In the genomic region with DNA sequence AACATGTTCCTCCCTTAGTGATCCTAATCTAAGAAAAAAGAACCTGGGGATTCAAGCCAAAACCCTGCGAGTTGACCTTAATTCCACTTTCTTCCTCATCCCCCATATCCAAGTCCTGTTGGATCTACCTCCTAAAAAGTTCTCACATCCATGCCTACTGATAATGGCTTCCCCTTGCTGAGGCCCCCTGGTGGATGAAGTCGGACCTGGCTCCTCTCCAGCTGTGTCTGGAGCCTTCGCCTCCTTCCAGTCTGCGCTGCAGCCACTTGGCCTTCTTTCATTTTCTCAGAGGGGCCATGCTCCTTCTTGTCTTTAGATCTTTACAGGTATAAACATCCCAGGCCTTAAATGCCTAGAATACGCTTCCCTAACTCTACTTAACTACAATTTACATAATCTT, we compare ENCODE assay signal across 9 cellular contexts. TPM values are rescaled to one million over a fixed set of nuclear protein-coding genes. Genes with fewer than 3 reads are reported as not detected.
DNase-seq lines count a peak whose midpoint lies in the region; ATAC-seq and TF ChIP-seq lines count a peak whose summit lies in the region.
"Had no signal": no experiment of that assay in that cellular context is flagged by ENCODE, and none has a peak within 500 bp of the region (broad histone marks: within the 10 kb centered on the region; RNA-seq: fewer than 3 reads in every experiment).

No MANE protein-coding gene starts in this region.

- intact Hi-C loops in mucosa of descending colon (cut with DNase I, micrococcal nuclease) = no loop called here

- DNase-seq in AG08395 (ENCODE audit: low spot score) = peak; percentile 20
- no peak for DNase-seq in GM12864 (ENCODE audit: low read depth)
- peak; percentile 52 for DNase-seq in NB4 (ENCODE audit: low read depth)
- peak; percentile 7 to 43 for DNase-seq in cardiac fibroblast (ENCODE audit: low read depth in 2 of 2)
- DNase-seq in mucosa of descending colon = peak in 2 of 3 donors; percentile 73 to 77
- no peak for DNase-seq in foreskin melanocyte
- DNase-seq in activated T-cell treated with anti-CD3 and anti-CD28 coated beads, Interleukin-2, amount 50 U/mL, for 24 hours = no peak

- H3K36me3 ChIP-seq in mucosa of descending colon (ENCODE audit: low read depth) = no peaks in the 10 kb centered on the region

- no peaks in the 10 kb centered on the region for H3K9me3 ChIP-seq in mucosa of descending colon

- no peak overlapping the region for H3K4me3 Mint-ChIP-seq in activated T-cell treated with anti-CD3 and anti-CD28 coated beads, Interleukin-2, amount 50 U/mL, for 24 hours
- H3K4me3 Mint-ChIP-seq: dendritic cell treated with granulocyte-macrophage colony-stimulating factor and Interleukin-4, amounts not matched to agents 40 ng/mL and 50 ng/mL, for 4 days had no signal

- no peak overlapping the region for H3K4me3 ChIP-seq in GM12864 (ENCODE audit: low read depth, low read length)
- no peak overlapping the region for H3K4me3 ChIP-seq in NB4 (ENCODE audit: low read depth, low read length)
- H3K4me3 ChIP-seq in cardiac fibroblast (replicated peaks in 1 of 2; ENCODE audit: low read depth in 2 of 2, low read length in 2 of 2) = no peak overlapping the region
- H3K4me3 ChIP-seq in mucosa of descending colon = no peak overlapping the region

- TF ChIP-seq CTCF in GM12864 (IDR thresholded peaks at IDR 0.05; ENCODE audit: low read depth, low read length, missing control alignments) = peak; percentile 81
- peak; percentile 90 for TF ChIP-seq CTCF in NB4 (IDR thresholded peaks at IDR 0.05; ENCODE audit: low read depth, low read length)
- peak; percentile 47 for TF ChIP-seq CTCF in cardiac fibroblast (IDR thresholded peaks at IDR 0.05; ENCODE audit: low read depth, low read length)
- TF ChIP-seq CTCF in mucosa of descending colon (IDR thresholded peaks at IDR 0.05) = peak; percentile 14

- no peaks in the 10 kb centered on the region for H3K27me3 Mint-ChIP-seq in activated T-cell treated with anti-CD3 and anti-CD28 coated beads, Interleukin-2, amount 50 U/mL, for 24 hours
- H3K27me3 Mint-ChIP-seq: dendritic cell treated with granulocyte-macrophage colony-stimulating factor and Interleukin-4, amounts not matched to agents 40 ng/mL and 50 ng/mL, for 4 days had no signal

- H3K27ac Mint-ChIP-seq in activated T-cell treated with anti-CD3 and anti-CD28 coated beads, Interleukin-2, amount 50 U/mL, for 24 hours = no peak overlapping the region
- H3K27ac Mint-ChIP-seq: dendritic cell treated with granulocyte-macrophage colony-stimulating factor and Interleukin-4, amounts not matched to agents 40 ng/mL and 50 ng/mL, for 4 days had no signal

- H3K36me3 Mint-ChIP-seq in activated T-cell treated with anti-CD3 and anti-CD28 coated beads, Interleukin-2, amount 50 U/mL, for 24 hours (ENCODE audit: low read depth) = no peaks in the 10 kb centered on the region

- ATAC-seq in mucosa of descending colon (peak; percentile 61), GM21515 (IDR thresholded peaks at IDR 0.05; ENCODE audit: unreplicated experiment) (no peak)

- no peak for TF ChIP-seq POLR2A in NB4 (IDR thresholded peaks at IDR 0.05; ENCODE audit: extremely low read depth, insufficient read length)

- peaks cover 7% of the 10 kb centered on the region for H3K4me1 ChIP-seq in mucosa of descending colon (ENCODE audit: low read depth)

- no peaks in the 10 kb centered on the region for H3K4me1 Mint-ChIP-seq in activated T-cell treated with anti-CD3 and anti-CD28 coated beads, Interleukin-2, amount 50 U/mL, for 24 hours (ENCODE audit: low read depth)

- H3K9me3 Mint-ChIP-seq in activated T-cell treated with anti-CD3 and anti-CD28 coated beads, Interleukin-2, amount 50 U/mL, for 24 hours = no peaks in the 10 kb centered on the region
- H3K9me3 Mint-ChIP-seq: dendritic cell treated with granulocyte-macrophage colony-stimulating factor and Interleukin-4, amounts not matched to agents 40 ng/mL and 50 ng/mL, for 4 days had no signal

RNA-seq across cellular contexts. Expression of a gene that starts 8.1 kb away (rescaled TPM):
- total RNA-seq in mucosa of descending colon = 1 to 10 TPM; 2.5 to 4.8 (median 2.5) TPM

Comparison
In these comparisons a context has a peak if more than half of its experiments do, and no peak if none do; other contexts are left out.
1. DNase-seq: peak in AG08395 (single experiment), NB4 (single experiment), cardiac fibroblast (2 of 2) and mucosa of descending colon (2 of 3); none in GM12864 (single experiment), foreskin melanocyte (single experiment) and activated T-cell treated with anti-CD3 and anti-CD28 coated beads, Interleukin-2, amount 50 U/mL, for 24 hours (single experiment).
2. CTCF ChIP-seq: peak in every context shown above with its lines; median percentile 90 in NB4; 81 in GM12864; 47 in cardiac fibroblast; 14 in mucosa of descending colon.